ENCODE assay signal across 25 cellular contexts in genomic region chr4:26055855-26056254, GRCh38.
DNase-seq lines count a peak whose midpoint lies in the region; ATAC-seq and TF ChIP-seq lines count a peak whose summit lies in the region.
"Had no signal": no experiment of that assay in that cellular context is flagged by ENCODE, and none has a peak within 500 bp of the region (broad histone marks: within the 10 kb centered on the region; RNA-seq: fewer than 3 reads in every experiment).

No MANE protein-coding gene starts in this region.

- H3K36me3 ChIP-seq in endodermal cell (ENCODE audit: control insufficient read depth, insufficient read depth, low read length): no peaks in the 10 kb centered on the region
- H3K36me3 ChIP-seq in sigmoid colon: no peaks in the 10 kb centered on the region
- H3K36me3 ChIP-seq: neural progenitor cell had no signal

- no peak overlapping the region for H3K4me3 Mint-ChIP-seq in endodermal cell
- no peak overlapping the region for H3K4me3 Mint-ChIP-seq in nephron progenitor cell
- H3K4me3 Mint-ChIP-seq: activated T-helper 17 cell treated with anti-CD3 and anti-CD28 coated beads, Interleukin-2, amount 50 U/mL, for 72 hours; neural progenitor cell; T-helper 2 cell treated with Interferon-gamma antibody and Interleukin-4, amounts not matched to agents 5 μg/mL and 100 μg/mL, for 36 hours had no signal

- no peak for TF ChIP-seq POLR2A in sigmoid colon (IDR thresholded peaks at IDR 0.05)

- TF ChIP-seq EP300 in sigmoid colon (IDR thresholded peaks at IDR 0.05): no peak

- ATAC-seq in omental fat pad (ENCODE audit: low FRiP score): no peak
- ATAC-seq in HG03175 (IDR thresholded peaks at IDR 0.05; ENCODE audit: unreplicated experiment): no peak
- ATAC-seq: activated naive CD4-positive, alpha-beta T cell treated with anti-CD3 and anti-CD28 coated beads, Interleukin-2, amount 50 U/mL, for 72 hours; activated T-helper 17 cell treated with anti-CD3 and anti-CD28 coated beads, Interleukin-2, amount 50 U/mL, for 72 hours; SK-N-SH treated with all-trans-retinoic acid at 6 μM for 48 hours had no signal

- H3K4me3 ChIP-seq in GM12875 (ENCODE audit: low read depth, low read length) (no peak overlapping the region), endodermal cell (ENCODE audit: low read length) (no peak overlapping the region), sigmoid colon (no peak overlapping the region)
- H3K4me3 ChIP-seq: neural progenitor cell had no signal

- H3K27me3 Mint-ChIP-seq in endodermal cell (ENCODE audit: insufficient read depth): no peaks in the 10 kb centered on the region
- H3K27me3 Mint-ChIP-seq in nephron progenitor cell (ENCODE audit: low read depth, poor library complexity): peaks cover 23% of the 10 kb centered on the region

- H3K36me3 Mint-ChIP-seq in endodermal cell (ENCODE audit: low read depth) (no peaks in the 10 kb centered on the region), nephron progenitor cell (ENCODE audit: low read depth) (no peaks in the 10 kb centered on the region)
- H3K36me3 Mint-ChIP-seq: neural progenitor cell had no signal

- H3K4me1 ChIP-seq in endodermal cell (ENCODE audit: control insufficient read depth, insufficient read depth, low read length): no peaks in the 10 kb centered on the region
- H3K4me1 ChIP-seq in sigmoid colon: peaks cover 0 to 9% (median 8%) of the 10 kb centered on the region in 4 donors
- H3K4me1 ChIP-seq: neural progenitor cell had no signal

- peak; percentile 26 for TF ChIP-seq CTCF in GM10266 (IDR thresholded peaks at IDR 0.05; ENCODE audit: control insufficient read depth, insufficient read depth, low read depth, missing control alignments)
- TF ChIP-seq CTCF in GM12875 (IDR thresholded peaks at IDR 0.05; ENCODE audit: borderline replicate concordance, insufficient read depth, low read depth, low read length): 0 out of 2 replicates have a peak, but pooled peaks have one; percentile 13
- TF ChIP-seq CTCF in endodermal cell (conservative IDR thresholded peaks at IDR 0.05): peak; percentile 56
- TF ChIP-seq CTCF in sigmoid colon (IDR thresholded peaks at IDR 0.05): no peak
- no peak for TF ChIP-seq CTCF in omental fat pad (IDR thresholded peaks at IDR 0.05)
- TF ChIP-seq CTCF in nephron progenitor cell (IDR thresholded peaks at IDR 0.05): no peak

- no peak overlapping the region for H3K27ac Mint-ChIP-seq in endodermal cell
- no peak overlapping the region for H3K27ac Mint-ChIP-seq in nephron progenitor cell
- H3K27ac Mint-ChIP-seq: activated naive CD4-positive, alpha-beta T cell treated with anti-CD3 and anti-CD28 coated beads, Interleukin-2, amount 50 U/mL, for 72 hours; activated T-helper 17 cell treated with anti-CD3 and anti-CD28 coated beads, Interleukin-2, amount 50 U/mL, for 72 hours; neural progenitor cell; progenitor cell of endocrine pancreas; T-helper 2 cell treated with Interferon-gamma antibody and Interleukin-4, amounts not matched to agents 5 μg/mL and 100 μg/mL, for 36 hours had no signal

- 87 to 92% methylated on average over 4 to 5 of the region's 5 CpGs for WGBS in endodermal cell (ENCODE audit: insufficient coverage in 1 of 2, insufficient read length in 1 of 2), 2 experiments
- WGBS in sigmoid colon, 2 donors: 75 to 95% methylated on average over 5 of the region's 5 CpGs

- H3K9ac ChIP-seq in endodermal cell (ENCODE audit: extremely low read depth, low read length, poor library complexity, severe bottlenecking): no peak overlapping the region
- H3K9ac ChIP-seq: neural progenitor cell had no signal

- no peak overlapping the region for H3K27ac ChIP-seq in endodermal cell (ENCODE audit: low read depth, low read length)
- no peak overlapping the region for H3K27ac ChIP-seq in sigmoid colon
- H3K27ac ChIP-seq: C4-2B, neural progenitor cell had no signal

- no peaks in the 10 kb centered on the region for H3K9me3 ChIP-seq in endodermal cell (ENCODE audit: control insufficient read depth, low read length)
- H3K9me3 ChIP-seq in sigmoid colon: no peaks in the 10 kb centered on the region

- H3K27me3 ChIP-seq in endodermal cell (ENCODE audit: control insufficient read depth, insufficient read depth, low read length, poor library complexity, severe bottlenecking): no peaks in the 10 kb centered on the region
- no peaks in the 10 kb centered on the region for H3K27me3 ChIP-seq in sigmoid colon
- H3K27me3 ChIP-seq: neural progenitor cell had no signal

- DNase-seq in GM10266 (ENCODE audit: extremely low spot score) (no peak), NCI-H69 (lab: John Stamatoyannopoulos, UW) (peak; percentile 83), endodermal cell (peak; percentile 59), sigmoid colon (no peak), omental fat pad (ENCODE audit: low spot score) (no peak), nephron progenitor cell (no peak)
- DNase-seq: activated CD4-positive, alpha-beta T cell treated with anti-CD3 and anti-CD28 coated beads, Interleukin-2, amount 50 U/mL, for 48 hours; activated CD4-positive, CD25-positive, alpha-beta regulatory T cell; activated CD8-positive, alpha-beta memory T cell treated with anti-CD3 and anti-CD28 coated beads, Interleukin-2, amount 50 U/mL, for 4 hours; aorta; Calu3; cortex of kidney; GOT3; NCI-H1436 treated with DMSO at 0.1 percent for 48 hours; NCI-H524 treated with DMSO at 0.1 percent for 48 hours; trophoblast cell had no signal

- H3K9me3 Mint-ChIP-seq in endodermal cell: peaks cover 5% of the 10 kb centered on the region
- peaks cover 4% of the 10 kb centered on the region for H3K9me3 Mint-ChIP-seq in nephron progenitor cell
- H3K9me3 Mint-ChIP-seq: activated T-helper 17 cell treated with anti-CD3 and anti-CD28 coated beads, Interleukin-2, amount 50 U/mL, for 72 hours; neural progenitor cell; T-helper 2 cell treated with Interferon-gamma antibody and Interleukin-4, amounts not matched to agents 5 μg/mL and 100 μg/mL, for 36 hours had no signal

- H3K4me1 Mint-ChIP-seq in endodermal cell (peaks cover 4% of the 10 kb centered on the region), nephron progenitor cell (peaks cover 11% of the 10 kb centered on the region)
- H3K4me1 Mint-ChIP-seq: neural progenitor cell had no signal

- intact Hi-C loops in sigmoid colon (cut with DNase I): no loop called here

Comparison
In these comparisons a context has a peak if more than half of its experiments do, and no peak if none do; other contexts are left out.
1. DNase-seq: peak in NCI-H69 (single experiment) and endodermal cell (single experiment); none in GM10266 (single experiment), sigmoid colon (single experiment), omental fat pad (single experiment) and nephron progenitor cell (single experiment).
2. CTCF ChIP-seq: peak in GM10266 (single experiment), GM12875 (single experiment) and endodermal cell (single experiment); none in sigmoid colon (0 of 4), omental fat pad (0 of 3) and nephron progenitor cell (single experiment).